1 cellular context compared by ENCODE assay signal in genomic region chr12:9731797-9732196, GRCh38.
TF ChIP-seq lines count a peak whose summit lies in the region.

No MANE protein-coding gene starts in this region.

TF ChIP-seq in HepG2, 621 proteins besides CTCF, POLR2A, EP300 and RAD21:
- no peak for TF ChIP-seq ETV5 (CRISPR knock-in tag; IDR thresholded peaks at IDR 0.05; ENCODE audit: borderline replicate concordance)
- no peak for TF ChIP-seq CEBPG (CRISPR knock-in tag; IDR thresholded peaks at IDR 0.05)
- TF ChIP-seq CENPX (CRISPR knock-in tag; IDR thresholded peaks at IDR 0.05): no peak
- TF ChIP-seq ELF1 (CRISPR knock-in tag; IDR thresholded peaks at IDR 0.05): no peak
- no peak for TF ChIP-seq ZNF780A (CRISPR knock-in tag; IDR thresholded peaks at IDR 0.05)
- no peak for TF ChIP-seq ZNF18 (CRISPR knock-in tag; IDR thresholded peaks at IDR 0.05; ENCODE audit: insufficient replicate concordance)
- TF ChIP-seq FOXP1 (IDR thresholded peaks at IDR 0.05): no peak
- no peak for TF ChIP-seq FOXP1 (CRISPR knock-in tag; IDR thresholded peaks at IDR 0.05)
- no peak for TF ChIP-seq USF2 (IDR thresholded peaks at IDR 0.05; ENCODE audit: low read depth, low read length)
- no peak for TF ChIP-seq USF2 (CRISPR knock-in tag; IDR thresholded peaks at IDR 0.05; ENCODE audit: borderline replicate concordance)
- TF ChIP-seq ZNF766 (CRISPR knock-in tag; IDR thresholded peaks at IDR 0.05; ENCODE audit: borderline replicate concordance): no peak
- TF ChIP-seq HNF1B (CRISPR knock-in tag; IDR thresholded peaks at IDR 0.05): no peak
- no peak for TF ChIP-seq ZNF530 (CRISPR knock-in tag; IDR thresholded peaks at IDR 0.05; ENCODE audit: low read depth)
- no peak for TF ChIP-seq ATM (IDR thresholded peaks at IDR 0.05; ENCODE audit: borderline replicate concordance)
- no peak for TF ChIP-seq MEIS1 (CRISPR knock-in tag; IDR thresholded peaks at IDR 0.05; ENCODE audit: borderline replicate concordance)
- TF ChIP-seq ZNF20 (CRISPR knock-in tag; IDR thresholded peaks at IDR 0.05): no peak
- TF ChIP-seq ZNF337 (CRISPR knock-in tag; IDR thresholded peaks at IDR 0.05; ENCODE audit: borderline replicate concordance, low read depth): no peak
- no peak for TF ChIP-seq REL (CRISPR knock-in tag; conservative IDR thresholded peaks at IDR 0.05)
- TF ChIP-seq ZNF275 (CRISPR knock-in tag; IDR thresholded peaks at IDR 0.05; ENCODE audit: borderline replicate concordance): no peak
- TF ChIP-seq ZNF224 (CRISPR knock-in tag; IDR thresholded peaks at IDR 0.05): no peak
- TF ChIP-seq KDM1A (CRISPR knock-in tag; IDR thresholded peaks at IDR 0.05): no peak
